In the genomic region with DNA sequence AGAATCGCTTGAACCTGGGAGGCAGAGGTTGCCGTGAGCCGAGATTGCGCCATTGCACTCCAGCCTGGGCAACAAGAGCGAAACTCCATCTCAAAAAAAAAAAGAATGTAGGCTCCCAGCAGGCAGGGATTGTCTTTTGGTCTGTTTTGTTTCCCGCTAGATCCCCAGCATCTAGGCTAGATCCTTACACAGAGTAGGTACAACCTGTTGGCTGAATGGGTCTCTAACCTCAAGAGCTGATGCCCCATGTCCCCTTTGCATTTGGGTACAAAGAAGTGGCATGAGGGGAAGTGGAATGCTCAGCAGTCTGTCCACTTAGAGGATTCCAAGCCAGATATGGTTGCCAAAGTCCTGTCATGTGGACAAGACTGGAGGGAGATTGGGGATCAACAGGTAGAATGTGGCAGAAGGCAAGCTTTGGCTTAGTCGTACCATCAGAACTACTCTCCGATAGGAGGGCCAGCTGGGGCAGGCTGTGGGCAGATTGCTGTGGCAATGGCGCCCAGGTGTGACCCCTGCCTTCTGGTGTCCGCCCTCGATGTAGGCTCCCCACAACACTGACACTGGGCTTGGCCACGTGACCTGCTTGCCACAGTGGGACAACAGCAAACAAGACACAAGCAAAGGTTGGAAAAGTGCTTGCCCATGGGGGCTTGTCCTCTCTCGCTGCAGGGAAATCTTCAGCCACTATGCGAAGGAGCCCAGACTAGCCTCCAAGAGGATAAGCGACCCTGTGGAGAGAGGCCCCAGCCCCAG, we compare ENCODE assay signal across 33 cellular contexts. TPM values are rescaled to one million over a fixed set of nuclear protein-coding genes. Genes with fewer than 3 reads are reported as not detected.
"Had no signal": no experiment of that assay in that cellular context is flagged by ENCODE, and none has a peak within 500 bp of the region (broad histone marks: within the 10 kb centered on the region; RNA-seq: fewer than 3 reads in every experiment).

No MANE protein-coding gene starts in this region.

- H3K4me3 Mint-ChIP-seq: immature natural killer cell, natural killer cell had no signal

- ATAC-seq: heart right ventricle, left colon, lower lobe of right lung, natural killer cell, right lobe of liver had no signal

- H3K27ac Mint-ChIP-seq: immature natural killer cell, natural killer cell had no signal

- DNase-seq: dermis blood vessel endothelial cell; effector memory CD4-positive, alpha-beta T cell; foreskin melanocyte; glutamatergic neuron; heart right ventricle; hippocampal formation; immature natural killer cell; islet precursor cell; kidney glomerular epithelial cell; left colon; left ventricle myocardium inferior; lower lobe of right lung; natural killer cell; occipital lobe; ovary; right lobe of liver; stimulated activated CD4-positive, alpha-beta T cell treated with anti-CD3 and anti-CD28 coated beads, Interleukin-12 subunit alpha, Interleukin-12 subunit beta, amount 100 ng/mL, for 4 hours; stimulated activated CD4-positive, alpha-beta T cell treated with anti-CD3 and anti-CD28 coated beads, Interleukin-1b, Interleukin-23, amount 100 ng/mL, for 48 hours; stimulated activated CD4-positive, alpha-beta T cell treated with anti-CD3 and anti-CD28 coated beads, Interleukin-4, amount 100 ng/mL, for 1 hour; stimulated activated CD8-positive, alpha-beta memory T cell treated with anti-CD3 and anti-CD28 coated beads, Interleukin-4, amount 100 ng/mL, for 48 hours; stimulated activated naive CD4-positive, alpha-beta T cell treated with Interleukin-2 at 50 U/mL for 16 hours; stomach; thyroid gland; trophoblast cell had no signal

- FAIRE-seq: endothelial cell of umbilical vein had no signal

- H3K9me3 Mint-ChIP-seq: immature natural killer cell, natural killer cell had no signal

- H3K4me1 Mint-ChIP-seq: immature natural killer cell, natural killer cell had no signal

- H3K4me3 ChIP-seq: coronary artery, esophagus muscularis mucosa, heart right ventricle, left ventricle myocardium inferior, lower lobe of right lung, ovary, right lobe of liver, smooth muscle cell, stomach, thyroid gland had no signal

- H3K4me1 ChIP-seq: right lobe of liver had no signal

- H3K36me3 ChIP-seq: esophagus muscularis mucosa, heart right ventricle, left ventricle myocardium inferior, lower lobe of right lung, ovary, right lobe of liver, stomach, thyroid gland had no signal

- H3K9me3 ChIP-seq: esophagus muscularis mucosa, heart right ventricle, left ventricle myocardium inferior, lower lobe of right lung, ovary, right lobe of liver, stomach, thyroid gland had no signal

- H3K27ac ChIP-seq: coronary artery, esophagus muscularis mucosa, heart right ventricle, left ventricle myocardium inferior, lower lobe of right lung, ovary, right lobe of liver, stomach, thyroid gland had no signal

- H3K27me3 ChIP-seq: esophagus muscularis mucosa, ovary, right lobe of liver, stomach, thyroid gland had no signal

- H3K36me3 Mint-ChIP-seq: immature natural killer cell, natural killer cell had no signal

RNA-seq across cellular contexts. Expression of a gene that starts 21.4 kb away (rescaled TPM):
- total RNA-seq: dermis blood vessel endothelial cell, endothelial cell of umbilical vein, epithelial cell of proximal tubule, esophagus muscularis mucosa, lower lobe of right lung, mononuclear cell, natural killer cell, occipital lobe, pulmonary artery endothelial cell, right lobe of liver, smooth muscle cell, stomach, temporal lobe, urinary bladder had no signal
